18 cellular contexts compared by ENCODE assay signal in the genomic region with DNA sequence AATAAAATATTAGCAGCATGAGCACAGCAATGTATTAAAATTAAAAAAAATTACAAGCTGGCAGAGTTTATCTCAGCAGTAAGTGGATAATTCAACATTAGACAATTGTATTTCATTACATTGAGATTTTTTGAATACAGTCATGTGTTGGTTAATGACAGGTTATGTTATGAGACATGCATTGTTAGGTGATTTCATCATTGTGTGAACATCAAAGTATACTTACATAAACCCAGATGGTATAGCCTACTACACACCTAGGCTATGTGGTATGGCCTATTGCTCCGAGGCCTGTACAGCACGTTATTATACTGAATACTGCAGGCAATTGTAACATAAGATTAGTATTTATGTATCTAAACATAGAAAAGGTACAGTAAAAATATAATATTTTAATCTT. TPM values are rescaled to one million over a fixed set of nuclear protein-coding genes. Genes with fewer than 3 reads are reported as not detected.
DNase-seq lines count a peak whose midpoint lies in the region; ATAC-seq, FAIRE-seq and TF ChIP-seq lines count a peak whose summit lies in the region.
"Had no signal": no experiment of that assay in that cellular context is flagged by ENCODE, and none has a peak within 500 bp of the region (broad histone marks: within the 10 kb centered on the region; RNA-seq: fewer than 3 reads in every experiment).

No MANE protein-coding gene starts in this region.

- H3K9me3 ChIP-seq in CD4-positive, CD25-positive, alpha-beta regulatory T cell (ENCODE audit: control insufficient read depth in 2 of 2, low read length in 2 of 2), result no peaks in the 10 kb centered on the region
- no peaks in the 10 kb centered on the region for H3K9me3 ChIP-seq in SK-N-SH
- H3K9me3 ChIP-seq in endodermal cell (ENCODE audit: control insufficient read depth, low read length), result no peaks in the 10 kb centered on the region
- H3K9me3 ChIP-seq: heart right ventricle had no signal

- no peak for TF ChIP-seq POLR2A in H54 (IDR thresholded peaks at IDR 0.05; ENCODE audit: low read depth, low read length)

- no peaks in the 10 kb centered on the region for H3K9me2 ChIP-seq in SK-N-SH

- peaks cover 87% of the 10 kb centered on the region for H3K79me2 ChIP-seq in SK-N-SH (ENCODE audit: insufficient read depth)

- H3K4me3 ChIP-seq in CD4-positive, CD25-positive, alpha-beta regulatory T cell (ENCODE audit: low read depth, low read length), result peak overlapping the region; percentile 8
- H3K4me3 ChIP-seq in SK-N-SH (ENCODE audit: low read depth in 2 of 2, low read length in 1 of 2) (no peak overlapping the region), fibroblast of mammary gland (ENCODE audit: control insufficient read depth, low read depth, low read length) (no peak overlapping the region), endodermal cell (ENCODE audit: low read length) (no peak overlapping the region)
- H3K4me3 ChIP-seq: heart right ventricle, K562 had no signal

- H3K27ac Mint-ChIP-seq in CD4-positive, CD25-positive, alpha-beta regulatory T cell, result no peak overlapping the region
- H3K27ac Mint-ChIP-seq in stimulated activated naive B cell treated with anti-CD40 and anti-IgM and Interleukin-4, amounts not matched to agents 10 μg/mL and 1 μg/mL and 100 μg/mL, for 72 hours, result no peak overlapping the region
- H3K27ac Mint-ChIP-seq in endodermal cell, result no peak overlapping the region

- POLR2A ChIA-PET in SK-N-SH (lab: Yijun Ruan, JAX), result no interaction called here

- H3K9me3 Mint-ChIP-seq in CD4-positive, CD25-positive, alpha-beta regulatory T cell, result no peaks in the 10 kb centered on the region
- no peaks in the 10 kb centered on the region for H3K9me3 Mint-ChIP-seq in stimulated activated naive B cell treated with anti-CD40 and anti-IgM and Interleukin-4, amounts not matched to agents 10 μg/mL and 1 μg/mL and 100 μg/mL, for 72 hours
- H3K9me3 Mint-ChIP-seq in endodermal cell, result no peaks in the 10 kb centered on the region
- H3K9me3 Mint-ChIP-seq: activated T-cell treated with anti-CD3 and anti-CD28 coated beads, Interleukin-2, amount 50 U/mL, for 4 hours; stimulated activated effector memory CD8-positive, alpha-beta T cell treated with anti-CD3 and anti-CD28 coated beads, Interleukin-12 subunit alpha, Interleukin-12 subunit beta, amount 100 ng/mL, for 72 hours had no signal

- peak overlapping the region; percentile 28; the same call in 1 of the 2 replicates for H3K4me2 ChIP-seq in SK-N-SH

- no peak overlapping the region for H3K4me3 Mint-ChIP-seq in CD4-positive, CD25-positive, alpha-beta regulatory T cell
- no peak overlapping the region for H3K4me3 Mint-ChIP-seq in stimulated activated naive B cell treated with anti-CD40 and anti-IgM and Interleukin-4, amounts not matched to agents 10 μg/mL and 1 μg/mL and 100 μg/mL, for 72 hours
- no peak overlapping the region for H3K4me3 Mint-ChIP-seq in endodermal cell
- H3K4me3 Mint-ChIP-seq: activated T-cell treated with anti-CD3 and anti-CD28 coated beads, Interleukin-2, amount 50 U/mL, for 4 hours had no signal

- H3K27me3 ChIP-seq in CD4-positive, CD25-positive, alpha-beta regulatory T cell (ENCODE audit: control insufficient read depth, insufficient read depth, low read length), result no peaks in the 10 kb centered on the region
- H3K27me3 ChIP-seq in SK-N-SH (ENCODE audit: insufficient read depth) (no peaks in the 10 kb centered on the region), endodermal cell (ENCODE audit: control insufficient read depth, insufficient read depth, low read length, poor library complexity, severe bottlenecking) (no peaks in the 10 kb centered on the region)
- H3K27me3 ChIP-seq: heart right ventricle had no signal

- no peak for ATAC-seq in CD4-positive, CD25-positive, alpha-beta regulatory T cell (ENCODE audit: low read depth in 2 of 2)
- no peak for ATAC-seq in stimulated activated naive B cell treated with anti-CD40 and anti-IgM and Interleukin-4, amounts not matched to agents 10 μg/mL and 1 μg/mL and 100 μg/mL, for 72 hours (replicated peaks)
- ATAC-seq: activated T-cell treated with anti-CD3 and anti-CD28 coated beads, Interleukin-2, amount 50 U/mL, for 4 hours; K562; Right ventricle myocardium inferior; stimulated activated effector memory CD8-positive, alpha-beta T cell treated with anti-CD3 and anti-CD28 coated beads, Interleukin-12 subunit alpha, Interleukin-12 subunit beta, amount 100 ng/mL, for 72 hours had no signal

- no peak for DNase-seq in CD4-positive, CD25-positive, alpha-beta regulatory T cell
- DNase-seq in H54 (ENCODE audit: insufficient read length, low spot score) (no peak), SK-N-SH (no peak), fibroblast of mammary gland (ENCODE audit: low read depth) (peak; percentile 39), dermis blood vessel endothelial cell (no peak), endodermal cell (no peak), GDM1 (lab: John Stamatoyannopoulos, UW) (no peak)
- no peak for DNase-seq in stimulated activated naive B cell treated with anti-CD40 and anti-IgM and Interleukin-4, amounts not matched to agents 10 μg/mL and 1 μg/mL and 100 μg/mL, for 72 hours
- DNase-seq: activated CD4-positive, alpha-beta T cell treated with anti-CD3 and anti-CD28 coated beads, Interleukin-2, amount 50 U/mL, for 1 hour; activated T-cell treated with anti-CD3 and anti-CD28 coated beads, Interleukin-2, amount 50 U/mL, for 4 hours; DMS 273 treated with DMSO at 0.1 percent for 48 hours; H7; heart right ventricle; NCI-H526 treated with DMSO at 0.1 percent for 48 hours; occipital lobe had no signal

- H3K36me3 Mint-ChIP-seq in CD4-positive, CD25-positive, alpha-beta regulatory T cell, result no peaks in the 10 kb centered on the region
- H3K36me3 Mint-ChIP-seq in stimulated activated naive B cell treated with anti-CD40 and anti-IgM and Interleukin-4, amounts not matched to agents 10 μg/mL and 1 μg/mL and 100 μg/mL, for 72 hours, result peaks cover 6 to 12% of the 10 kb centered on the region in 2 donors
- no peaks in the 10 kb centered on the region for H3K36me3 Mint-ChIP-seq in endodermal cell (ENCODE audit: low read depth)

- peaks cover 18% of the 10 kb centered on the region for H3F3A ChIP-seq in SK-N-SH (replicated peaks; ENCODE audit: insufficient read depth)

- H3K9ac ChIP-seq in SK-N-SH (no peak overlapping the region), endodermal cell (ENCODE audit: extremely low read depth, low read length, poor library complexity, severe bottlenecking) (no peak overlapping the region)

- CTCF ChIA-PET in SK-N-SH (lab: Yijun Ruan, JAX), result interaction anchor here (1.4 kb wide), 1 partner anchor 29 kb away, joined by 4 read pairs; the partner anchor contains the start of gene CCDC6

- 93% methylated on average over 2 of the region's 2 CpGs for WGBS in SK-N-SH (ENCODE audit: low lambda C conversion rate)
- WGBS in endodermal cell (ENCODE audit: insufficient coverage in 1 of 2, insufficient read length in 1 of 2), 2 experiments, result 100% methylated on average over 2 of the region's 2 CpGs; no CpG with 5 or more reads in 1 of the 2 experiments

- H3K27ac ChIP-seq in CD4-positive, CD25-positive, alpha-beta regulatory T cell (ENCODE audit: insufficient read depth, low read length, poor library complexity, severe bottlenecking), result no peak overlapping the region
- peak overlapping the region in 1 of 2 experiments; percentile 62; a peak in 2 of 4 replicates for H3K27ac ChIP-seq in SK-N-SH (ENCODE audit: low read depth in 2 of 2, low read length in 1 of 2)
- no peak overlapping the region for H3K27ac ChIP-seq in endodermal cell (ENCODE audit: low read depth, low read length)
- H3K27ac ChIP-seq: heart right ventricle had no signal

- FAIRE-seq in H54 (lab: Jason Lieb, UNC), result peak; percentile 20
- FAIRE-seq: K562 had no signal

- no peak for TF ChIP-seq RAD21 in SK-N-SH (IDR thresholded peaks at IDR 0.05; ENCODE audit: low read length)

- H3K36me3 ChIP-seq in CD4-positive, CD25-positive, alpha-beta regulatory T cell (ENCODE audit: control insufficient read depth, insufficient read depth, low read length), result no peaks in the 10 kb centered on the region
- H3K36me3 ChIP-seq in SK-N-SH (replicated peaks in 1 of 2; ENCODE audit: control insufficient read depth in 1 of 2, insufficient read depth in 2 of 2, low read length in 1 of 2) (no peaks in the 10 kb centered on the region), endodermal cell (ENCODE audit: control insufficient read depth, insufficient read depth, low read length) (no peaks in the 10 kb centered on the region)
- H3K36me3 ChIP-seq: heart right ventricle had no signal

- peaks cover 40% of the 10 kb centered on the region for H3K4me1 ChIP-seq in CD4-positive, CD25-positive, alpha-beta regulatory T cell (ENCODE audit: control insufficient read depth, insufficient read depth, low read length, poor library complexity, severe bottlenecking)
- H3K4me1 ChIP-seq in SK-N-SH (ENCODE audit: control insufficient read depth in 1 of 2, insufficient read depth in 2 of 2, low read depth in 1 of 2, low read length in 1 of 2) (peaks cover 8 to 12% of the 10 kb centered on the region in 2 experiments; a peak in 3 of 4 replicates), endodermal cell (ENCODE audit: control insufficient read depth, insufficient read depth, low read length) (peaks cover 5% of the 10 kb centered on the region)

- H3K4me1 Mint-ChIP-seq in CD4-positive, CD25-positive, alpha-beta regulatory T cell, result peaks cover 32 to 91% (median 61%) of the 10 kb centered on the region in 4 donors
- peaks cover 55 to 87% of the 10 kb centered on the region in 2 donors for H3K4me1 Mint-ChIP-seq in stimulated activated naive B cell treated with anti-CD40 and anti-IgM and Interleukin-4, amounts not matched to agents 10 μg/mL and 1 μg/mL and 100 μg/mL, for 72 hours
- H3K4me1 Mint-ChIP-seq in endodermal cell, result peaks cover 32% of the 10 kb centered on the region

- TF ChIP-seq EP300 in SK-N-SH (IDR thresholded peaks at IDR 0.05; ENCODE audit: borderline replicate concordance in 1 of 2, low read depth in 1 of 2, low read length in 1 of 2), result no peak

- H4K20me1 ChIP-seq in SK-N-SH (ENCODE audit: insufficient read depth), result peaks cover 18% of the 10 kb centered on the region; the same call in 1 of the 2 replicates

- H3K27me3 Mint-ChIP-seq in CD4-positive, CD25-positive, alpha-beta regulatory T cell, result no peaks in the 10 kb centered on the region
- H3K27me3 Mint-ChIP-seq in stimulated activated naive B cell treated with anti-CD40 and anti-IgM and Interleukin-4, amounts not matched to agents 10 μg/mL and 1 μg/mL and 100 μg/mL, for 72 hours, result no peaks in the 10 kb centered on the region
- no peaks in the 10 kb centered on the region for H3K27me3 Mint-ChIP-seq in endodermal cell (ENCODE audit: insufficient read depth)

- TF ChIP-seq CTCF in SK-N-SH (IDR thresholded peaks at IDR 0.05), result no peak
- TF ChIP-seq CTCF in fibroblast of mammary gland (conservative IDR thresholded peaks at IDR 0.05; ENCODE audit: control insufficient read depth, insufficient read depth, low read depth, low read length), result no peak
- TF ChIP-seq CTCF in endodermal cell (conservative IDR thresholded peaks at IDR 0.05), result no peak

- H2AFZ ChIP-seq in SK-N-SH (ENCODE audit: low read depth), result no peak overlapping the region

RNA-seq across cellular contexts. Expression of gene CCDC6, which starts 29.7 kb away (rescaled TPM):
- 24.8 TPM for total RNA-seq in CD4-positive, CD25-positive, alpha-beta regulatory T cell
- 1 to 10 TPM; 4.4 to 5.1 (median 4.8) TPM for polyA plus RNA-seq in CD4-positive, CD25-positive, alpha-beta regulatory T cell
- 10.8 and 12.7 TPM in 2 replicates for polyA plus RNA-seq in SK-N-SH (2012; rRNA removed)
- polyA plus RNA-seq in SK-N-SH (2012; cell fraction: cytosol; rRNA removed), result 13.4 and 14.1 TPM in 2 replicates
- polyA plus RNA-seq in SK-N-SH (2012; cell fraction: nucleus; rRNA removed), result 4.9 and 9.8 TPM in 2 replicates
- 22.6 and 41.4 TPM in 2 replicates for total RNA-seq in dermis blood vessel endothelial cell
- 10 to 100 TPM; 29.3 to 30.4 TPM for total RNA-seq in endodermal cell
- 28.3 TPM for polyA plus RNA-seq in endodermal cell (2013, experiment 1 of 2)
- polyA plus RNA-seq in endodermal cell (2013, experiment 2 of 2), result 27.9 TPM
